In genomic region chr13:42064259-42064658, GRCh38 we compare ENCODE assay signal across 16 cellular contexts. TPM values are rescaled to one million over a fixed set of nuclear protein-coding genes. Genes with fewer than 3 reads are reported as not detected.
DNase-seq lines count a peak whose midpoint lies in the region; ATAC-seq, FAIRE-seq and TF ChIP-seq lines count a peak whose summit lies in the region.
"Had no signal": no experiment of that assay in that cellular context is flagged by ENCODE, and none has a peak within 500 bp of the region (broad histone marks: within the 10 kb centered on the region; RNA-seq: fewer than 3 reads in every experiment).

No MANE protein-coding gene starts in this region.

- peak overlapping the region; percentile 51 for H3K27ac Mint-ChIP-seq in activated naive CD8-positive, alpha-beta T cell treated with anti-CD3 and anti-CD28 coated beads, Interleukin-2, amount 10 ng/mL, durations not matched to agents 7 days and 5 days
- no peak overlapping the region for H3K27ac Mint-ChIP-seq in activated naive CD8-positive, alpha-beta T cell treated with anti-CD3 and anti-CD28 coated beads, Interleukin-2, amount 50 U/mL, for 24 hours
- peak overlapping the region; percentile 0 for H3K27ac Mint-ChIP-seq in astrocyte (ENCODE audit: unreplicated experiment)
- no peak overlapping the region for H3K27ac Mint-ChIP-seq in T-helper 17 cell
- H3K27ac Mint-ChIP-seq: activated naive CD8-positive, alpha-beta T cell; natural killer cell had no signal

- in situ Hi-C loops in GM13977 (cut with MboI; ENCODE audit: low pct_unique_long_range_greater_than_20kb, low sequenced_read_pairs, unreplicated experiment) = no loop called here

- H3K4me3 ChIP-seq in astrocyte (ENCODE audit: insufficient read depth, low read depth, low read length) = no peak overlapping the region
- H3K4me3 ChIP-seq: left ventricle myocardium inferior, transverse colon had no signal

- CTCF ChIA-PET in HEK293T (lab: Yijun Ruan, JAX) = no interaction called here

- POLR2A ChIA-PET in activated naive CD8-positive, alpha-beta T cell treated with anti-CD3 and anti-CD28 coated beads, Interleukin-2, amount 10 ng/mL, durations not matched to agents 7 days and 5 days (lab: Charles Lee) = no interaction called here
- POLR2A ChIA-PET in HEK293T (lab: Yijun Ruan, JAX) = no interaction called here

- H3K9ac ChIP-seq in astrocyte (ENCODE audit: low read length) = no peak overlapping the region
- H3K9ac ChIP-seq: SK-N-SH had no signal

- H3K27ac ChIP-seq in astrocyte (ENCODE audit: low read depth, low read length) = no peak overlapping the region
- H3K27ac ChIP-seq: left ventricle myocardium inferior, transverse colon had no signal

- H3K4me1 ChIP-seq in astrocyte (ENCODE audit: insufficient read depth, low read length) = peaks cover 21% of the 10 kb centered on the region
- H3K4me1 ChIP-seq: left ventricle myocardium inferior, transverse colon had no signal

- peak overlapping the region; percentile 30 for H3K4me2 ChIP-seq in astrocyte (ENCODE audit: low read length)
- H3K4me2 ChIP-seq: SK-N-SH had no signal

- peaks cover 40% of the 10 kb centered on the region for H4K20me1 ChIP-seq in astrocyte (ENCODE audit: insufficient read depth, low read length)

- H3K27me3 Mint-ChIP-seq in activated naive CD8-positive, alpha-beta T cell treated with anti-CD3 and anti-CD28 coated beads, Interleukin-2, amount 10 ng/mL, durations not matched to agents 7 days and 5 days = no peaks in the 10 kb centered on the region
- no peaks in the 10 kb centered on the region for H3K27me3 Mint-ChIP-seq in activated naive CD8-positive, alpha-beta T cell treated with anti-CD3 and anti-CD28 coated beads, Interleukin-2, amount 50 U/mL, for 24 hours
- H3K27me3 Mint-ChIP-seq in astrocyte (ENCODE audit: low read depth, unreplicated experiment) = no peaks in the 10 kb centered on the region
- no peaks in the 10 kb centered on the region for H3K27me3 Mint-ChIP-seq in T-helper 17 cell
- H3K27me3 Mint-ChIP-seq: activated naive CD8-positive, alpha-beta T cell had no signal

- no peak for ATAC-seq in activated naive CD8-positive, alpha-beta T cell treated with anti-CD3 and anti-CD28 coated beads, Interleukin-2, amount 10 ng/mL, durations not matched to agents 7 days and 5 days (ENCODE audit: low read depth)
- ATAC-seq in activated naive CD8-positive, alpha-beta T cell treated with anti-CD3 and anti-CD28 coated beads, Interleukin-2, amount 50 U/mL, for 24 hours = no peak
- no peak for ATAC-seq in T-helper 17 cell
- ATAC-seq: natural killer cell had no signal

- peaks cover 4% of the 10 kb centered on the region for H3K36me3 ChIP-seq in astrocyte (ENCODE audit: insufficient read depth, low read length)
- H3K36me3 ChIP-seq: transverse colon had no signal

- H2AFZ ChIP-seq in astrocyte (ENCODE audit: low read depth, low read length) = no peak overlapping the region

- TF ChIP-seq CTCF in astrocyte (IDR thresholded peaks at IDR 0.05; ENCODE audit: insufficient read depth, low read depth, low read length) (no peak), GM13977 (IDR thresholded peaks at IDR 0.05; ENCODE audit: extremely low read depth, insufficient read depth, missing control alignments) (no peak)

- no peaks in the 10 kb centered on the region for H3K9me3 Mint-ChIP-seq in activated naive CD8-positive, alpha-beta T cell treated with anti-CD3 and anti-CD28 coated beads, Interleukin-2, amount 10 ng/mL, durations not matched to agents 7 days and 5 days
- no peaks in the 10 kb centered on the region for H3K9me3 Mint-ChIP-seq in activated naive CD8-positive, alpha-beta T cell treated with anti-CD3 and anti-CD28 coated beads, Interleukin-2, amount 50 U/mL, for 24 hours
- no peaks in the 10 kb centered on the region for H3K9me3 Mint-ChIP-seq in astrocyte (ENCODE audit: unreplicated experiment)
- H3K9me3 Mint-ChIP-seq: natural killer cell had no signal

- no peak for DNase-seq in activated naive CD8-positive, alpha-beta T cell treated with anti-CD3 and anti-CD28 coated beads, Interleukin-2, amount 10 ng/mL, durations not matched to agents 7 days and 5 days
- DNase-seq in activated naive CD8-positive, alpha-beta T cell treated with anti-CD3 and anti-CD28 coated beads, Interleukin-2, amount 50 U/mL, for 24 hours = no peak
- DNase-seq in astrocyte (ENCODE audit: low read depth) (peak; percentile 96), iPS-NIHi11 (ENCODE audit: low spot score) (peak; percentile 13), HEK293T (ENCODE audit: extremely low spot score) (no peak), GM13977 (ENCODE audit: low spot score) (no peak), T-helper 17 cell (no peak), OCI-M2 (lab: John Stamatoyannopoulos, UW; ENCODE audit: unreplicated experiment) (no peak)
- DNase-seq: activated CD8-positive, alpha-beta memory T cell treated with anti-CD3 and anti-CD28 coated beads, Interleukin-2, amount 50 U/mL, for 4 hours; glutamatergic neuron; left ventricle myocardium inferior; natural killer cell; NCI-H1105; SK-N-SH; transverse colon had no signal

- no peaks in the 10 kb centered on the region for H3K27me3 ChIP-seq in astrocyte (ENCODE audit: insufficient read depth, low read length)
- H3K27me3 ChIP-seq: transverse colon had no signal

- no peak overlapping the region for H3K4me3 Mint-ChIP-seq in activated naive CD8-positive, alpha-beta T cell treated with anti-CD3 and anti-CD28 coated beads, Interleukin-2, amount 10 ng/mL, durations not matched to agents 7 days and 5 days
- H3K4me3 Mint-ChIP-seq in activated naive CD8-positive, alpha-beta T cell treated with anti-CD3 and anti-CD28 coated beads, Interleukin-2, amount 50 U/mL, for 24 hours = no peak overlapping the region
- H3K4me3 Mint-ChIP-seq in astrocyte (ENCODE audit: unreplicated experiment) (no peak overlapping the region), T-helper 17 cell (no peak overlapping the region)
- H3K4me3 Mint-ChIP-seq: activated naive CD8-positive, alpha-beta T cell; natural killer cell had no signal

- FAIRE-seq in astrocyte (lab: Jason Lieb, UNC) = no peak

- peaks cover 7% of the 10 kb centered on the region for H3K4me1 Mint-ChIP-seq in activated naive CD8-positive, alpha-beta T cell treated with anti-CD3 and anti-CD28 coated beads, Interleukin-2, amount 10 ng/mL, durations not matched to agents 7 days and 5 days
- peaks cover 4% of the 10 kb centered on the region for H3K4me1 Mint-ChIP-seq in activated naive CD8-positive, alpha-beta T cell treated with anti-CD3 and anti-CD28 coated beads, Interleukin-2, amount 50 U/mL, for 24 hours
- H3K4me1 Mint-ChIP-seq in astrocyte (ENCODE audit: low read depth, unreplicated experiment) (peaks cover 12% of the 10 kb centered on the region), T-helper 17 cell (peaks cover 16% of the 10 kb centered on the region)
- H3K4me1 Mint-ChIP-seq: natural killer cell had no signal

- peaks cover 27% of the 10 kb centered on the region for H3K36me3 Mint-ChIP-seq in activated naive CD8-positive, alpha-beta T cell treated with anti-CD3 and anti-CD28 coated beads, Interleukin-2, amount 10 ng/mL, durations not matched to agents 7 days and 5 days
- H3K36me3 Mint-ChIP-seq in activated naive CD8-positive, alpha-beta T cell treated with anti-CD3 and anti-CD28 coated beads, Interleukin-2, amount 50 U/mL, for 24 hours (ENCODE audit: low read depth) = peaks cover 21% of the 10 kb centered on the region
- H3K36me3 Mint-ChIP-seq in astrocyte (ENCODE audit: low read depth, unreplicated experiment) = peaks cover 6% of the 10 kb centered on the region
- peaks cover 7% of the 10 kb centered on the region for H3K36me3 Mint-ChIP-seq in T-helper 17 cell (ENCODE audit: low read depth)
- H3K36me3 Mint-ChIP-seq: natural killer cell had no signal

- peaks cover 13% of the 10 kb centered on the region for H3K79me2 ChIP-seq in astrocyte (ENCODE audit: insufficient read depth, low read length)

- H3K9me3 ChIP-seq in astrocyte (ENCODE audit: insufficient read depth, low read depth, low read length) (no peaks in the 10 kb centered on the region), T-helper 17 cell (ENCODE audit: control insufficient read depth, low read length, poor library complexity, severe bottlenecking) (no peaks in the 10 kb centered on the region)
- H3K9me3 ChIP-seq: left ventricle myocardium inferior, SK-N-SH, transverse colon had no signal

TF ChIP-seq in HEK293T, 16 proteins besides CTCF, POLR2A, EP300 and RAD21:
- TF ChIP-seq BHLHE40 (IDR thresholded peaks at IDR 0.05; ENCODE audit: borderline replicate concordance) (no peak), FOXM1 (IDR thresholded peaks at IDR 0.05; ENCODE audit: borderline replicate concordance) (no peak), HDGF (IDR thresholded peaks at IDR 0.05; ENCODE audit: borderline replicate concordance) (no peak), SUZ12 (IDR thresholded peaks at IDR 0.05) (no peak), L3MBTL2 (conservative IDR thresholded peaks at IDR 0.05) (no peak), SP1 (IDR thresholded peaks at IDR 0.05) (no peak), CTBP1 (IDR thresholded peaks at IDR 0.05; ENCODE audit: borderline replicate concordance) (no peak)

RNA-seq across cellular contexts. Expression of gene DGKH, which starts 15.8 kb away (rescaled TPM):
- total RNA-seq in activated naive CD8-positive, alpha-beta T cell treated with anti-CD3 and anti-CD28 coated beads, Interleukin-2, amount 10 ng/mL, durations not matched to agents 7 days and 5 days = 10 to 100 TPM; 18.9 to 19.1 TPM
- 16.4 and 19.2 TPM in 2 replicates for total RNA-seq in astrocyte
- total RNA-seq in T-helper 17 cell = 10 to 100 TPM; 10.4 to 10.7 TPM

Comparison
In these comparisons a context has a peak if more than half of its experiments do, and no peak if none do; other contexts are left out.
1. H3K27ac Mint-ChIP-seq: peak in activated naive CD8-positive, alpha-beta T cell treated with anti-CD3 and anti-CD28 coated beads, Interleukin-2, amount 10 ng/mL, durations not matched to agents 7 days and 5 days (single experiment) and astrocyte (single experiment); none in activated naive CD8-positive, alpha-beta T cell treated with anti-CD3 and anti-CD28 coated beads, Interleukin-2, amount 50 U/mL, for 24 hours (single experiment) and T-helper 17 cell (single experiment).
2. DNase-seq: peak in astrocyte (single experiment) and iPS-NIHi11 (single experiment); none in activated naive CD8-positive, alpha-beta T cell treated with anti-CD3 and anti-CD28 coated beads, Interleukin-2, amount 10 ng/mL, durations not matched to agents 7 days and 5 days (single experiment), activated naive CD8-positive, alpha-beta T cell treated with anti-CD3 and anti-CD28 coated beads, Interleukin-2, amount 50 U/mL, for 24 hours (single experiment), HEK293T (single experiment), GM13977 (single experiment), T-helper 17 cell (0 of 3) and OCI-M2 (single experiment).